In genomic region chr3:50318615-50319014, GRCh38 we compare ENCODE assay signal across 1 cellular context.
TF ChIP-seq lines count a peak whose summit lies in the region.

No MANE protein-coding gene starts in this region.

TF ChIP-seq in WTC11, 78 proteins besides CTCF, POLR2A, EP300 and RAD21 (continued from another document):
- TF ChIP-seq, protein P1, sequence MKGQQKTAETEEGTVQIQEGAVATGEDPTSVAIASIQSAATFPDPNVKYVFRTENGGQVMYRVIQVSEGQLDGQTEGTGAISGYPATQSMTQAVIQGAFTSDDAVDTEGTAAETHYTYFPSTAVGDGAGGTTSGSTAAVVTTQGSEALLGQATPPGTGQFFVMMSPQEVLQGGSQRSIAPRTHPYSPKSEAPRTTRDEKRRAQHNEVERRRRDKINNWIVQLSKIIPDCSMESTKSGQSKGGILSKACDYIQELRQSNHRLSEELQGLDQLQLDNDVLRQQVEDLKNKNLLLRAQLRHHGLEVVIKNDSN (CRISPR knock-in tag; IDR thresholded peaks at IDR 0.05), result no peak
- no peak for TF ChIP-seq ZNF425 (CRISPR knock-in tag; conservative IDR thresholded peaks at IDR 0.05)
- TF ChIP-seq, protein P2, sequence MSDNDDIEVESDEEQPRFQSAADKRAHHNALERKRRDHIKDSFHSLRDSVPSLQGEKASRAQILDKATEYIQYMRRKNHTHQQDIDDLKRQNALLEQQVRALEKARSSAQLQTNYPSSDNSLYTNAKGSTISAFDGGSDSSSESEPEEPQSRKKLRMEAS (CRISPR knock-in tag; IDR thresholded peaks at IDR 0.05), result no peak
- TF ChIP-seq RORB (CRISPR knock-in tag; IDR thresholded peaks at IDR 0.05), result no peak
- TF ChIP-seq MXD4 (CRISPR knock-in tag; IDR thresholded peaks at IDR 0.05; ENCODE audit: borderline replicate concordance), result no peak
- TF ChIP-seq TP53 (CRISPR knock-in tag; IDR thresholded peaks at IDR 0.05), result no peak
- TF ChIP-seq, protein P3, sequence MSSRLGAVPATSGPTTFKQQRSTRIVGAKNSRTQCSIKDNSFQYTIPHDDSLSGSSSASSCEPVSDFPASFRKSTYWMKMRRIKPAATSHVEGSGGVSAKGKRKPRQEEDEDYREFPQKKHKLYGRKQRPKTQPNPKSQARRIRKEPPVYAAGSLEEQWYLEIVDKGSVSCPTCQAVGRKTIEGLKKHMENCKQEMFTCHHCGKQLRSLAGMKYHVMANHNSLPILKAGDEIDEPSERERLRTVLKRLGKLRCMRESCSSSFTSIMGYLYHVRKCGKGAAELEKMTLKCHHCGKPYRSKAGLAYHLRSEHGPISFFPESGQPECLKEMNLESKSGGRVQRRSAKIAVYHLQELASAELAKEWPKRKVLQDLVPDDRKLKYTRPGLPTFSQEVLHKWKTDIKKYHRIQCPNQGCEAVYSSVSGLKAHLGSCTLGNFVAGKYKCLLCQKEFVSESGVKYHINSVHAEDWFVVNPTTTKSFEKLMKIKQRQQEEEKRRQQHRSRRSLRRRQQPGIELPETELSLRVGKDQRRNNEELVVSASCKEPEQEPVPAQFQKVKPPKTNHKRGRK (CRISPR knock-in tag; IDR thresholded peaks at IDR 0.05; ENCODE audit: borderline replicate concordance), result no peak
- TF ChIP-seq ZNF416 (CRISPR knock-in tag; IDR thresholded peaks at IDR 0.05), result no peak
- no peak for TF ChIP-seq ZNF121 (CRISPR knock-in tag; IDR thresholded peaks at IDR 0.05)
- no peak for TF ChIP-seq IRF2 (CRISPR knock-in tag; IDR thresholded peaks at IDR 0.05; ENCODE audit: borderline replicate concordance, low read depth)
